In the genomic region with DNA sequence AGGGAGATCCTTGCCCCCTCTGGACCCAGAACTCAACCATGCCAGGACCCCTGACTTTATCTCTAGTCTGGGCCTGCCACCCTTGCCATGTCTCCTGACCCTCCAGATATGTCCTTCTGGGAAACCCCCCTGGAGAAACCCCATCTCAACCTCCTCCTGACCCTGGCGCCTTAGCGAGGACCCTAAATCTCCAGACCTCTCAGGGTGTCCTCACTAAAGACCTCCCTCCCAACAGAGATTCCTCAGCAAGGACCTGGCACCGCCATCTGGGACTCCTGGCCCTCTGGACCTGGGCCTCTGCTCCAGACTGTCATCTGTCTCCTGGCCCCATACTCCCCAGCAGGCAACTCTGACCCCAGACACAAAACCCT, we compare ENCODE assay signal across 10 cellular contexts. TPM values are rescaled to one million over a fixed set of nuclear protein-coding genes. Genes with fewer than 3 reads are reported as not detected.
DNase-seq lines count a peak whose midpoint lies in the region; ATAC-seq, FAIRE-seq and TF ChIP-seq lines count a peak whose summit lies in the region.
"Had no signal": no experiment of that assay in that cellular context is flagged by ENCODE, and none has a peak within 500 bp of the region (broad histone marks: within the 10 kb centered on the region; RNA-seq: fewer than 3 reads in every experiment).

No MANE protein-coding gene starts in this region.

- peak overlapping the region in 1 of 3 donors; percentile 52 for H3K4me3 ChIP-seq in liver (ENCODE audit: low read depth in 1 of 3, low read length in 3 of 3)
- H3K4me3 ChIP-seq in HepG2 (replicated peaks in 1 of 3; ENCODE audit: insufficient read depth in 1 of 3, low read depth in 2 of 3, low read length in 3 of 3) = no peak overlapping the region
- H3K4me3 ChIP-seq in colonic mucosa = peak overlapping the region; percentile 91

- in situ Hi-C loops in HepG2 (cut with HindIII; ENCODE audit: extremely low pct_ligation_motif_present, low pct_unique_long_range_greater_than_20kb) = no loop called here

- WGBS in liver = 75% methylated on average over 3 of the region's 3 CpGs
- WGBS in HepG2 (ENCODE audit: low lambda C conversion rate) = 48% methylated on average over 3 of the region's 3 CpGs

- H3K4me2 ChIP-seq in HepG2 (ENCODE audit: low read depth, low read length) = no peak overlapping the region

- TF ChIP-seq POLR2A in HepG2 (IDR thresholded peaks at IDR 0.05; ENCODE audit: insufficient read depth in 1 of 2, low read depth in 2 of 2, low read length in 2 of 2) = no peak

- H3K9me3 ChIP-seq in liver (ENCODE audit: control insufficient read depth in 4 of 4, low read length in 3 of 4) (no peaks in the 10 kb centered on the region), HepG2 (ENCODE audit: low read length) (no peaks in the 10 kb centered on the region), colonic mucosa (no peaks in the 10 kb centered on the region)

- no peaks in the 10 kb centered on the region for H3K9me3 Mint-ChIP-seq in natural killer cell

- no TSS peak for BruUV-seq in HepG2 (replicated peaks; lab: Mats Ljungman, UMichigan)

- ATAC-seq in HepG2 = no peak
- ATAC-seq in natural killer cell = no peak
- ATAC-seq in HG03354 (IDR thresholded peaks at IDR 0.05; ENCODE audit: poor library complexity, severe bottlenecking, unreplicated experiment) = no peak
- no peak for ATAC-seq in GM21515 (IDR thresholded peaks at IDR 0.05; ENCODE audit: unreplicated experiment)

- no peak overlapping the region for H3K9ac ChIP-seq in liver (ENCODE audit: low read depth in 1 of 2, low read length in 2 of 2)
- no peak overlapping the region for H3K9ac ChIP-seq in HepG2 (ENCODE audit: insufficient read depth, low read depth, low read length)
- peak overlapping the region; percentile 24 to 82 for H3K9ac ChIP-seq in colonic mucosa (ENCODE audit: low read depth in 2 of 2, low read length in 2 of 2)

- POLR2A ChIA-PET in HepG2 (lab: Yijun Ruan, JAX) = no interaction called here

- H3K4me1 Mint-ChIP-seq in natural killer cell = peaks cover 15 to 25% of the 10 kb centered on the region in 2 donors

- no peak for TF ChIP-seq EP300 in HepG2 (IDR thresholded peaks at IDR 0.05; ENCODE audit: low read depth in 2 of 2, low read length in 2 of 2)
- no peak for TF ChIP-seq EP300 in HepG2 (CRISPR knock-in tag; IDR thresholded peaks at IDR 0.05; ENCODE audit: borderline replicate concordance)

- peak overlapping the region in 1 of 2 donors; percentile 54 for H3K27ac Mint-ChIP-seq in natural killer cell

- no peaks in the 10 kb centered on the region for H3K79me2 ChIP-seq in HepG2 (ENCODE audit: insufficient read depth, low read length)

- H3K4me1 ChIP-seq in liver (ENCODE audit: control insufficient read depth in 4 of 4, insufficient read depth in 4 of 4, low read length in 3 of 4) (peaks cover 0 to 14% (median 9%) of the 10 kb centered on the region in 4 donors), HepG2 (ENCODE audit: insufficient read depth, low read length) (peaks cover 15% of the 10 kb centered on the region), colonic mucosa (peaks cover 5% of the 10 kb centered on the region)

- H3K27ac ChIP-seq in liver (ENCODE audit: low read depth in 1 of 2, low read length in 2 of 2) (peak overlapping the region; percentile 72 to 82), HepG2 (ENCODE audit: extremely low read length, insufficient read depth, low read length) (no peak overlapping the region), colonic mucosa (peak overlapping the region; percentile 83)

- FAIRE-seq in HepG2 (lab: Jason Lieb, UNC) = no peak
- FAIRE-seq: H54 had no signal

- TF ChIP-seq CTCF in liver (IDR thresholded peaks at IDR 0.05; ENCODE audit: low read depth, low read length, missing input control) (no peak), HepG2 (CRISPR knock-in tag; IDR thresholded peaks at IDR 0.05) (no peak), colonic mucosa (IDR thresholded peaks at IDR 0.05) (no peak), natural killer cell (IDR thresholded peaks at IDR 0.05) (no peak)

- H3K36me3 ChIP-seq in liver (ENCODE audit: control insufficient read depth in 4 of 4, insufficient read depth in 3 of 4, low read depth in 1 of 4, low read length in 3 of 4) (no peaks in the 10 kb centered on the region), HepG2 (replicated peaks in 1 of 2; ENCODE audit: control insufficient read depth in 1 of 2, insufficient read depth in 2 of 2, low read length in 2 of 2) (no peaks in the 10 kb centered on the region), colonic mucosa (no peaks in the 10 kb centered on the region)

- no peaks in the 10 kb centered on the region for H3K27me3 ChIP-seq in liver (ENCODE audit: control insufficient read depth in 4 of 4, insufficient read depth in 4 of 4, low read length in 3 of 4)
- H3K27me3 ChIP-seq in HepG2 (ENCODE audit: control insufficient read depth in 1 of 2, insufficient read depth in 2 of 2, low read length in 2 of 2) = peaks cover 8 to 52% of the 10 kb centered on the region in 2 experiments; a peak in 4 of 5 replicates
- H3K27me3 ChIP-seq in colonic mucosa = no peaks in the 10 kb centered on the region

- DNase-seq in HepG2 (ENCODE audit: low spot score) = no peak
- DNase-seq in colonic mucosa = no peak
- no peak for DNase-seq in natural killer cell
- DNase-seq in ureter (ENCODE audit: low spot score) = no peak
- no peak for DNase-seq in LoVo (ENCODE audit: low spot score)
- DNase-seq: stimulated activated CD4-positive, alpha-beta T cell treated with anti-CD3 and anti-CD28 coated beads, Interleukin-15, amount 100 ng/mL, for 24 hours had no signal

- H2AFZ ChIP-seq in HepG2 (ENCODE audit: low read length) = no peak overlapping the region

- H3K36me3 Mint-ChIP-seq in natural killer cell = no peaks in the 10 kb centered on the region

- CTCF ChIA-PET in HepG2 (lab: Yijun Ruan, JAX; ENCODE audit: low intra/inter-chr PET ratio, low total read pairs) = no interaction called here

- H3K4me3 Mint-ChIP-seq in natural killer cell = peak overlapping the region; percentile 68

- peaks cover 0 to 22% of the 10 kb centered on the region in 2 donors for H3K27me3 Mint-ChIP-seq in natural killer cell (ENCODE audit: low read depth in 2 of 2)

- TF ChIP-seq RAD21 in liver (IDR thresholded peaks at IDR 0.05) = no peak
- TF ChIP-seq RAD21 in HepG2 (CRISPR knock-in tag; IDR thresholded peaks at IDR 0.05) = no peak

- H4K20me1 ChIP-seq in HepG2 (ENCODE audit: insufficient read depth, low read length) = no peaks in the 10 kb centered on the region

- intact Hi-C loops in HepG2 (cut with micrococcal nuclease; ENCODE audit: unreplicated experiment) (loop anchor here (5.0 kb wide), 1 partner anchor 69 kb away; no protein-coding TSS in a partner anchor), colonic mucosa (cut with DNase I) (loop anchor here (10.0 kb wide), 1 partner anchor 416 kb away; a partner anchor contains a TSS), natural killer cell (cut with micrococcal nuclease) (no loop called here)

RNA-seq across cellular contexts. Expression of a gene that starts 1.3 kb away (rescaled TPM):
- total RNA-seq in liver (1 to 10 TPM; 3.0 to 4.6 TPM), HepG2 (2016; rRNA removed; fragmentation: Illumina TruSeq; extraction: Trizol) (not detected in 2 replicates), colonic mucosa (10 to 100 TPM; 19.8 to 23.4 TPM), natural killer cell (1 to 10 TPM; 2.1 to 6.2 (median 2.5) TPM), ureter (4.8 TPM)
- polyA plus RNA-seq in liver (1 to 10 TPM; 1.2 to 2.5 TPM), HepG2 (2011; rRNA removed) (0.03 TPM in 2 replicates)
- total RNA-seq in HepG2 (2016; cell fraction: cytosol; rRNA removed; fragmentation: Illumina TruSeq; extraction: Trizol; ENCODE audit: low read depth) = 0.10 TPM in 1 of 2 replicates, not detected in the other
- 0.02 TPM in 1 of 2 replicates, not detected in the other for total RNA-seq in HepG2 (2016; cell fraction: insoluble cytoplasmic fraction; rRNA removed; fragmentation: Illumina TruSeq; extraction: Trizol)
- not detected in 2 replicates for total RNA-seq in HepG2 (2016; cell fraction: membrane; rRNA removed; fragmentation: Illumina TruSeq; extraction: Trizol)
- total RNA-seq in HepG2 (2016; cell fraction: nucleus; rRNA removed; fragmentation: Illumina TruSeq; extraction: Trizol) = 0.09 TPM in 1 of 2 replicates, not detected in the other
- 0.01 and 0.04 TPM in 2 replicates for polyA plus RNA-seq in HepG2 (2011; cell fraction: cytosol; rRNA removed)
- polyA plus RNA-seq in HepG2 (2011; cell fraction: nucleus; rRNA removed) = 0.02 TPM in 1 of 2 replicates, not detected in the other
- polyA plus RNA-seq in HepG2 (2012) = 0.04 TPM in 2 replicates
- 0.01 TPM in 1 of 2 replicates, not detected in the other for polyA plus RNA-seq in HepG2 (2016; cell fraction: cytosol; fragmentation: Illumina TruSeq; extraction: Trizol; ENCODE audit: low read depth)
- not detected in 2 replicates for polyA plus RNA-seq in HepG2 (2016; cell fraction: insoluble cytoplasmic fraction; fragmentation: Illumina TruSeq; extraction: Trizol; ENCODE audit: low read depth)
- polyA plus RNA-seq in HepG2 (2016; cell fraction: membrane; fragmentation: Illumina TruSeq; extraction: Trizol; ENCODE audit: low read depth) = not detected in 2 replicates
- 0.12 TPM in 1 of 2 replicates, not detected in the other for polyA plus RNA-seq in HepG2 (2016; cell fraction: nucleus; fragmentation: Illumina TruSeq; extraction: Trizol; ENCODE audit: insufficient read depth, low read depth)
- 0.07 and 0.12 TPM in 2 replicates for polyA minus RNA-seq in HepG2 (2011; rRNA and poly(A)+ RNA removed; ENCODE audit: low replicate concordance)
- not detected in 2 replicates for polyA minus RNA-seq in HepG2 (2011; cell fraction: cytosol; rRNA and poly(A)+ RNA removed)
- not detected in 2 replicates for polyA minus RNA-seq in HepG2 (2011; cell fraction: nucleus; rRNA and poly(A)+ RNA removed)

RNA-seq across cellular contexts. Expression of a gene that starts 5.2 kb away (rescaled TPM):
- total RNA-seq in liver (10 to 100 TPM; 34.1 to 42.8 TPM), HepG2 (2016; rRNA removed; fragmentation: Illumina TruSeq; extraction: Trizol) (22.1 and 41.4 TPM in 2 replicates), colonic mucosa (10 to 100 TPM; 28.8 to 58.3 TPM), natural killer cell (10 to 100 TPM; 23.2 to 28.4 (median 24.1) TPM), ureter (25.1 TPM)
- polyA plus RNA-seq in liver (10 to 100 TPM; 43.0 to 74.1 TPM), HepG2 (2011; rRNA removed) (85.2 and 95.6 TPM in 2 replicates)
- 12.1 and 13.3 TPM in 2 replicates for total RNA-seq in HepG2 (2016; cell fraction: cytosol; rRNA removed; fragmentation: Illumina TruSeq; extraction: Trizol; ENCODE audit: low read depth)
- 22.4 and 41.9 TPM in 2 replicates for total RNA-seq in HepG2 (2016; cell fraction: insoluble cytoplasmic fraction; rRNA removed; fragmentation: Illumina TruSeq; extraction: Trizol)
- total RNA-seq in HepG2 (2016; cell fraction: membrane; rRNA removed; fragmentation: Illumina TruSeq; extraction: Trizol) = 14.7 and 18.6 TPM in 2 replicates
- total RNA-seq in HepG2 (2016; cell fraction: nucleus; rRNA removed; fragmentation: Illumina TruSeq; extraction: Trizol) = 27.0 and 34.8 TPM in 2 replicates
- polyA plus RNA-seq in HepG2 (2011; cell fraction: cytosol; rRNA removed) = 78.6 and 141 TPM in 2 replicates
- 73.7 and 97.1 TPM in 2 replicates for polyA plus RNA-seq in HepG2 (2011; cell fraction: nucleus; rRNA removed)
- polyA plus RNA-seq in HepG2 (2012) = 33.8 and 38.8 TPM in 2 replicates
- 19.2 and 22.6 TPM in 2 replicates for polyA plus RNA-seq in HepG2 (2016; cell fraction: cytosol; fragmentation: Illumina TruSeq; extraction: Trizol; ENCODE audit: low read depth)
- 24.5 and 27.8 TPM in 2 replicates for polyA plus RNA-seq in HepG2 (2016; cell fraction: insoluble cytoplasmic fraction; fragmentation: Illumina TruSeq; extraction: Trizol; ENCODE audit: low read depth)
- polyA plus RNA-seq in HepG2 (2016; cell fraction: membrane; fragmentation: Illumina TruSeq; extraction: Trizol; ENCODE audit: low read depth) = 17.9 and 18.5 TPM in 2 replicates
- 58.4 and 61.4 TPM in 2 replicates for polyA plus RNA-seq in HepG2 (2016; cell fraction: nucleus; fragmentation: Illumina TruSeq; extraction: Trizol; ENCODE audit: insufficient read depth, low read depth)
- 67.3 and 95.2 TPM in 2 replicates for polyA minus RNA-seq in HepG2 (2011; rRNA and poly(A)+ RNA removed; ENCODE audit: low replicate concordance)
- polyA minus RNA-seq in HepG2 (2011; cell fraction: cytosol; rRNA and poly(A)+ RNA removed) = 29.1 and 32.2 TPM in 2 replicates
- 7.9 and 10.6 TPM in 2 replicates for polyA minus RNA-seq in HepG2 (2011; cell fraction: nucleus; rRNA and poly(A)+ RNA removed)

RNA-seq across cellular contexts. Expression of a gene that starts 14.7 kb away (rescaled TPM):
- total RNA-seq in liver (1 to 10 TPM; 1.8 to 3.3 TPM), HepG2 (2016; rRNA removed; fragmentation: Illumina TruSeq; extraction: Trizol) (0.21 and 1.0 TPM in 2 replicates), colonic mucosa (1 to 10 TPM; 3.2 to 8.4 TPM), natural killer cell (10 to 100 TPM; 16.6 to 29.2 (median 25.6) TPM), ureter (11.9 TPM)
- polyA plus RNA-seq in liver (1 to 10 TPM; 1.2 to 1.6 TPM), HepG2 (2011; rRNA removed) (0.55 and 0.86 TPM in 2 replicates)
- 0.10 and 0.26 TPM in 2 replicates for total RNA-seq in HepG2 (2016; cell fraction: cytosol; rRNA removed; fragmentation: Illumina TruSeq; extraction: Trizol; ENCODE audit: low read depth)
- total RNA-seq in HepG2 (2016; cell fraction: insoluble cytoplasmic fraction; rRNA removed; fragmentation: Illumina TruSeq; extraction: Trizol) = 0.43 TPM in 1 of 2 replicates, not detected in the other
- 0.19 TPM in 1 of 2 replicates, not detected in the other for total RNA-seq in HepG2 (2016; cell fraction: membrane; rRNA removed; fragmentation: Illumina TruSeq; extraction: Trizol)
- 1.3 and 1.9 TPM in 2 replicates for total RNA-seq in HepG2 (2016; cell fraction: nucleus; rRNA removed; fragmentation: Illumina TruSeq; extraction: Trizol)
- polyA plus RNA-seq in HepG2 (2011; cell fraction: cytosol; rRNA removed) = 0.19 and 0.21 TPM in 2 replicates
- polyA plus RNA-seq in HepG2 (2011; cell fraction: nucleus; rRNA removed) = 3.8 and 4.6 TPM in 2 replicates
- polyA plus RNA-seq in HepG2 (2012) = 0.71 and 0.78 TPM in 2 replicates
- 0.11 TPM in 1 of 2 replicates, not detected in the other for polyA plus RNA-seq in HepG2 (2016; cell fraction: cytosol; fragmentation: Illumina TruSeq; extraction: Trizol; ENCODE audit: low read depth)
- polyA plus RNA-seq in HepG2 (2016; cell fraction: insoluble cytoplasmic fraction; fragmentation: Illumina TruSeq; extraction: Trizol; ENCODE audit: low read depth) = not detected in 2 replicates
- polyA plus RNA-seq in HepG2 (2016; cell fraction: membrane; fragmentation: Illumina TruSeq; extraction: Trizol; ENCODE audit: low read depth) = 0.05 and 0.06 TPM in 2 replicates
- 0.44 and 0.88 TPM in 2 replicates for polyA plus RNA-seq in HepG2 (2016; cell fraction: nucleus; fragmentation: Illumina TruSeq; extraction: Trizol; ENCODE audit: insufficient read depth, low read depth)
- 2.0 and 2.1 TPM in 2 replicates for polyA minus RNA-seq in HepG2 (2011; rRNA and poly(A)+ RNA removed; ENCODE audit: low replicate concordance)
- polyA minus RNA-seq in HepG2 (2011; cell fraction: cytosol; rRNA and poly(A)+ RNA removed) = 0.18 and 0.30 TPM in 2 replicates
- polyA minus RNA-seq in HepG2 (2011; cell fraction: nucleus; rRNA and poly(A)+ RNA removed) = 3.1 and 3.3 TPM in 2 replicates

RNA-seq across cellular contexts. Expression of a gene that starts 16.9 kb away (rescaled TPM):
- total RNA-seq in liver (1 to 10 TPM in 1 of 2 donors, not detected in 1; 1.6 TPM), HepG2 (2016; rRNA removed; fragmentation: Illumina TruSeq; extraction: Trizol) (2.8 and 3.3 TPM in 2 replicates), colonic mucosa (100 to 1,000 TPM; 111 to 159 TPM), natural killer cell (1 to 10 TPM in 2 of 3 donors, not detected in 1; 1.5 to 4.0 TPM), ureter (129 TPM)
- polyA plus RNA-seq in liver (under 1 TPM in 1 of 2 donors, not detected in 1; 0.36 TPM), HepG2 (2011; rRNA removed) (2.5 and 3.2 TPM in 2 replicates)
- 6.4 and 6.6 TPM in 2 replicates for total RNA-seq in HepG2 (2016; cell fraction: cytosol; rRNA removed; fragmentation: Illumina TruSeq; extraction: Trizol; ENCODE audit: low read depth)
- 2.5 and 4.8 TPM in 2 replicates for total RNA-seq in HepG2 (2016; cell fraction: insoluble cytoplasmic fraction; rRNA removed; fragmentation: Illumina TruSeq; extraction: Trizol)
- total RNA-seq in HepG2 (2016; cell fraction: membrane; rRNA removed; fragmentation: Illumina TruSeq; extraction: Trizol) = 4.6 and 6.3 TPM in 2 replicates
- total RNA-seq in HepG2 (2016; cell fraction: nucleus; rRNA removed; fragmentation: Illumina TruSeq; extraction: Trizol) = 3.4 and 3.9 TPM in 2 replicates
- 4.3 and 4.5 TPM in 2 replicates for polyA plus RNA-seq in HepG2 (2011; cell fraction: cytosol; rRNA removed)
- polyA plus RNA-seq in HepG2 (2011; cell fraction: nucleus; rRNA removed) = 1.1 and 1.5 TPM in 2 replicates
- 1.5 and 3.1 TPM in 2 replicates for polyA plus RNA-seq in HepG2 (2012)
- 7.0 and 8.9 TPM in 2 replicates for polyA plus RNA-seq in HepG2 (2016; cell fraction: cytosol; fragmentation: Illumina TruSeq; extraction: Trizol; ENCODE audit: low read depth)
- 3.1 and 5.6 TPM in 2 replicates for polyA plus RNA-seq in HepG2 (2016; cell fraction: insoluble cytoplasmic fraction; fragmentation: Illumina TruSeq; extraction: Trizol; ENCODE audit: low read depth)
- polyA plus RNA-seq in HepG2 (2016; cell fraction: membrane; fragmentation: Illumina TruSeq; extraction: Trizol; ENCODE audit: low read depth) = 4.1 and 4.8 TPM in 2 replicates
- polyA plus RNA-seq in HepG2 (2016; cell fraction: nucleus; fragmentation: Illumina TruSeq; extraction: Trizol; ENCODE audit: insufficient read depth, low read depth) = 2.8 TPM in 1 of 2 replicates, not detected in the other
- polyA minus RNA-seq in HepG2 (2011; rRNA and poly(A)+ RNA removed; ENCODE audit: low replicate concordance) = 14.8 TPM in 1 of 2 replicates, not detected in the other
- not detected in 2 replicates for polyA minus RNA-seq in HepG2 (2011; cell fraction: cytosol; rRNA and poly(A)+ RNA removed)
- polyA minus RNA-seq in HepG2 (2011; cell fraction: nucleus; rRNA and poly(A)+ RNA removed) = 1.2 TPM in 1 of 2 replicates, not detected in the other

RNA-seq across cellular contexts. Expression of a gene that starts 53.4 kb away (rescaled TPM):
- 100 to 1,000 TPM; 129 to 134 TPM for total RNA-seq in liver
- polyA plus RNA-seq in liver = 100 to 1,000 TPM in 1 of 2 donors, 10 to 100 TPM in 1; 89.3 to 110 TPM
- 162 and 182 TPM in 2 replicates for total RNA-seq in HepG2 (2016; rRNA removed; fragmentation: Illumina TruSeq; extraction: Trizol)
- total RNA-seq in HepG2 (2016; cell fraction: cytosol; rRNA removed; fragmentation: Illumina TruSeq; extraction: Trizol; ENCODE audit: low read depth) = 33.9 and 38.1 TPM in 2 replicates
- total RNA-seq in HepG2 (2016; cell fraction: insoluble cytoplasmic fraction; rRNA removed; fragmentation: Illumina TruSeq; extraction: Trizol) = 152 and 200 TPM in 2 replicates
- 48.9 and 51.9 TPM in 2 replicates for total RNA-seq in HepG2 (2016; cell fraction: membrane; rRNA removed; fragmentation: Illumina TruSeq; extraction: Trizol)
- 54.2 and 57.6 TPM in 2 replicates for total RNA-seq in HepG2 (2016; cell fraction: nucleus; rRNA removed; fragmentation: Illumina TruSeq; extraction: Trizol)
- 296 and 301 TPM in 2 replicates for polyA plus RNA-seq in HepG2 (2011; rRNA removed)
- polyA plus RNA-seq in HepG2 (2011; cell fraction: cytosol; rRNA removed) = 291 and 381 TPM in 2 replicates
- 94.6 and 107 TPM in 2 replicates for polyA plus RNA-seq in HepG2 (2011; cell fraction: nucleus; rRNA removed)
- polyA plus RNA-seq in HepG2 (2012) = 96.4 and 131 TPM in 2 replicates
- 42.7 and 43.8 TPM in 2 replicates for polyA plus RNA-seq in HepG2 (2016; cell fraction: cytosol; fragmentation: Illumina TruSeq; extraction: Trizol; ENCODE audit: low read depth)
- 227 and 233 TPM in 2 replicates for polyA plus RNA-seq in HepG2 (2016; cell fraction: insoluble cytoplasmic fraction; fragmentation: Illumina TruSeq; extraction: Trizol; ENCODE audit: low read depth)
- polyA plus RNA-seq in HepG2 (2016; cell fraction: membrane; fragmentation: Illumina TruSeq; extraction: Trizol; ENCODE audit: low read depth) = 48.1 and 50.0 TPM in 2 replicates
- 103 and 107 TPM in 2 replicates for polyA plus RNA-seq in HepG2 (2016; cell fraction: nucleus; fragmentation: Illumina TruSeq; extraction: Trizol; ENCODE audit: insufficient read depth, low read depth)
- polyA minus RNA-seq in HepG2 (2011; rRNA and poly(A)+ RNA removed; ENCODE audit: low replicate concordance) = 239 and 250 TPM in 2 replicates
- polyA minus RNA-seq in HepG2 (2011; cell fraction: cytosol; rRNA and poly(A)+ RNA removed) = 71.2 and 79.0 TPM in 2 replicates
- polyA minus RNA-seq in HepG2 (2011; cell fraction: nucleus; rRNA and poly(A)+ RNA removed) = 39.3 and 41.1 TPM in 2 replicates
- total RNA-seq in colonic mucosa = 100 to 1,000 TPM; 126 to 184 TPM
- 100 to 1,000 TPM; 109 to 115 (median 109) TPM for total RNA-seq in natural killer cell
- total RNA-seq in ureter = 139 TPM

Comparison
In these comparisons a context has a peak if more than half of its experiments do, and no peak if none do; other contexts are left out.
1. H3K9ac ChIP-seq: peak in colonic mucosa (2 of 2); none in liver (0 of 2) and HepG2 (single experiment).